Comparison of ENCODE assay signal across 15 cellular contexts in genomic region chr4:98481167-98481566, GRCh38.
DNase-seq lines count a peak whose midpoint lies in the region; ATAC-seq, FAIRE-seq and TF ChIP-seq lines count a peak whose summit lies in the region.
"Had no signal": no experiment of that assay in that cellular context is flagged by ENCODE, and none has a peak within 500 bp of the region (broad histone marks: within the 10 kb centered on the region; RNA-seq: fewer than 3 reads in every experiment).

No MANE protein-coding gene starts in this region.

- H2AFZ ChIP-seq in parathyroid adenoma: peak overlapping the region; percentile 42

- no peak for FAIRE-seq in GM12891 (lab: Jason Lieb, UNC)

- DNase-seq in DMS 273 (lab: John Stamatoyannopoulos, UW; ENCODE audit: unreplicated experiment) (peak; percentile 18), DMS 273 treated with DMSO at 0.1 percent for 48 hours (lab: John Stamatoyannopoulos, UW) (no peak), NCI-H1694 treated with DMSO at 0.1 percent for 48 hours (lab: John Stamatoyannopoulos, UW) (peak; percentile 2), head of caudate nucleus (peak in 38 of 42 donors; percentile 30 to 79 (median 54)), NCI-H446 treated with DMSO at 0.1 percent for 48 hours (lab: John Stamatoyannopoulos, UW) (no peak), GM12891 (ENCODE audit: insufficient read length, low spot score) (no peak)
- DNase-seq: activated gamma-delta T cell treated with Interleukin-2 at 50 U/mL for 16 hours; brain microvascular endothelial cell; effector CD4-positive, alpha-beta T cell; HCEC 1CT; NCI-H1092 treated with DMSO at 0.1 percent for 48 hours; stimulated activated CD4-positive, alpha-beta T cell treated with anti-CD3 and anti-CD28 coated beads, Interleukin-12 subunit alpha, Interleukin-12 subunit beta, amount 100 ng/mL, for 4 hours had no signal

- ATAC-seq in GM21447 (IDR thresholded peaks at IDR 0.05; ENCODE audit: unreplicated experiment): no peak

- intact Hi-C loops in head of caudate nucleus (cut with DNase I): no loop called here

- no peak for TF ChIP-seq CTCF in parathyroid adenoma (IDR thresholded peaks at IDR 0.05)

- H3K9me3 ChIP-seq in parathyroid adenoma (ENCODE audit: control insufficient read depth, low read length): no peaks in the 10 kb centered on the region

- no peaks in the 10 kb centered on the region for H3K27me3 ChIP-seq in parathyroid adenoma (ENCODE audit: control insufficient read depth, insufficient read depth, low read length)
- H3K27me3 ChIP-seq: brain microvascular endothelial cell had no signal

- H3K4me1 ChIP-seq in parathyroid adenoma: no peaks in the 10 kb centered on the region

- H3K4me2 ChIP-seq in parathyroid adenoma (ENCODE audit: low read length): no peak overlapping the region

- no peaks in the 10 kb centered on the region for H3K36me3 ChIP-seq in parathyroid adenoma (ENCODE audit: control insufficient read depth, insufficient read depth, low read length)

- no peak overlapping the region for H3K4me3 ChIP-seq in parathyroid adenoma (ENCODE audit: low read depth, low read length)

- H3K79me2 ChIP-seq in parathyroid adenoma: no peaks in the 10 kb centered on the region

- TF ChIP-seq POLR2A in GM12891 (IDR thresholded peaks at IDR 0.05; ENCODE audit: low read depth, low read length): no peak

- no peak overlapping the region for H3K9ac ChIP-seq in parathyroid adenoma

- no peak overlapping the region for H3K27ac ChIP-seq in parathyroid adenoma
- H3K27ac ChIP-seq: 22Rv1, brain microvascular endothelial cell had no signal

TF ChIP-seq in GM12891, 5 proteins besides CTCF, POLR2A, EP300 and RAD21:
- TF ChIP-seq POU2F2 (IDR thresholded peaks at IDR 0.05; ENCODE audit: low read depth, low read length) (no peak), PAX5 (IDR thresholded peaks at IDR 0.05; ENCODE audit: insufficient read depth, low read length, severe bottlenecking) (no peak), TAF1 (IDR thresholded peaks at IDR 0.05; ENCODE audit: low read depth, low read length) (no peak), SPI1 (IDR thresholded peaks at IDR 0.05; ENCODE audit: low read depth, low read length) (no peak), POLR2AphosphoS5 (IDR thresholded peaks at IDR 0.05; ENCODE audit: low read depth, low read length) (no peak)

Comparison
In these comparisons a context has a peak if more than half of its experiments do, and no peak if none do; other contexts are left out.
1. DNase-seq: peak in DMS 273 (single experiment), NCI-H1694 treated with DMSO at 0.1 percent for 48 hours (single experiment) and head of caudate nucleus (38 of 42); none in DMS 273 treated with DMSO at 0.1 percent for 48 hours (single experiment), NCI-H446 treated with DMSO at 0.1 percent for 48 hours (single experiment) and GM12891 (single experiment).